Comparison of ENCODE assay signal across 8 cellular contexts in genomic region chr16:30209032-30209431, GRCh38. TPM values are rescaled to one million over a fixed set of nuclear protein-coding genes. Genes with fewer than 3 reads are reported as not detected.
DNase-seq lines count a peak whose midpoint lies in the region; ATAC-seq and TF ChIP-seq lines count a peak whose summit lies in the region.
"Not testable (repeated sequence)": the region's sequence is repeated elsewhere in the genome, so short reads cannot be mapped to it uniquely, and the experiment has no call there.

No MANE protein-coding gene starts in this region.

- CTCF ChIA-PET in CD8-positive, alpha-beta memory T cell (lab: Charles Lee); activated naive CD4-positive, alpha-beta T cell treated with anti-CD3 and anti-CD28 coated beads, Interleukin-2, amount 10 ng/mL, durations not matched to agents 7 days and 5 days (lab: Charles Lee): not testable (repeated sequence)

- H3K4me1 Mint-ChIP-seq in CD8-positive, alpha-beta memory T cell; T-helper 17 cell; activated naive CD4-positive, alpha-beta T cell treated with anti-CD3 and anti-CD28 coated beads, Interleukin-2, amount 10 ng/mL, durations not matched to agents 7 days and 5 days; natural killer cell: not testable (repeated sequence)

- POLR2A ChIA-PET in CD8-positive, alpha-beta memory T cell (lab: Charles Lee): not testable (repeated sequence)

- WGBS in stomach, 5 donors: 0 to 16% (median 3%) methylated on average over 2 to 4 of the region's 6 CpGs

- not testable (repeated sequence) for TF ChIP-seq CTCF in natural killer cell (IDR thresholded peaks at IDR 0.05); stomach (IDR thresholded peaks at IDR 0.05)

- H3K27ac ChIP-seq in CD8-positive, alpha-beta memory T cell (ENCODE audit: low read depth, low read length); effector memory CD4-positive, alpha-beta T cell (ENCODE audit: insufficient read depth, low read length, poor library complexity, severe bottlenecking); stomach: not testable (repeated sequence)

- not testable (repeated sequence) for H3K27ac Mint-ChIP-seq in CD8-positive, alpha-beta memory T cell; T-helper 17 cell; activated naive CD4-positive, alpha-beta T cell treated with anti-CD3 and anti-CD28 coated beads, Interleukin-2, amount 10 ng/mL, durations not matched to agents 7 days and 5 days; natural killer cell

- H3K36me3 ChIP-seq in CD8-positive, alpha-beta memory T cell (ENCODE audit: insufficient read depth, low read length); effector memory CD4-positive, alpha-beta T cell (ENCODE audit: control insufficient read depth, insufficient read depth, low read length); stomach: not testable (repeated sequence)

- H3K9me3 ChIP-seq in CD8-positive, alpha-beta memory T cell (ENCODE audit: low read length); T-helper 17 cell (ENCODE audit: control insufficient read depth, low read length, poor library complexity, severe bottlenecking); effector memory CD4-positive, alpha-beta T cell (ENCODE audit: control insufficient read depth, low read length); stomach: not testable (repeated sequence)

- H3K4me1 ChIP-seq in CD8-positive, alpha-beta memory T cell (ENCODE audit: insufficient read depth, low read length); effector memory CD4-positive, alpha-beta T cell (ENCODE audit: control insufficient read depth, insufficient read depth, low read length, poor library complexity, severe bottlenecking); stomach: not testable (repeated sequence)

- ATAC-seq in T-helper 17 cell (peak; percentile 27), left ventricle myocardium superior (peak; percentile 52), natural killer cell (peak in 2 of 3 donors; percentile 25 to 35)

- not testable (repeated sequence) for H3K4me3 Mint-ChIP-seq in CD8-positive, alpha-beta memory T cell; T-helper 17 cell; activated naive CD4-positive, alpha-beta T cell treated with anti-CD3 and anti-CD28 coated beads, Interleukin-2, amount 10 ng/mL, durations not matched to agents 7 days and 5 days
- H3K4me3 Mint-ChIP-seq in natural killer cell: peak overlapping the region; percentile 47

- H3K9me3 Mint-ChIP-seq in CD8-positive, alpha-beta memory T cell; activated naive CD4-positive, alpha-beta T cell treated with anti-CD3 and anti-CD28 coated beads, Interleukin-2, amount 10 ng/mL, durations not matched to agents 7 days and 5 days; natural killer cell: not testable (repeated sequence)

- not testable (repeated sequence) for H3K27me3 ChIP-seq in CD8-positive, alpha-beta memory T cell (ENCODE audit: insufficient read depth, low read length, poor library complexity, severe bottlenecking); effector memory CD4-positive, alpha-beta T cell (replicated peaks; ENCODE audit: control insufficient read depth, insufficient read depth, low read length, poor library complexity, severe bottlenecking); stomach

- DNase-seq in CD8-positive, alpha-beta memory T cell: peak in 3 of 5 donors; percentile 5 to 44 (median 11)
- DNase-seq in T-helper 17 cell (peak in 2 of 3 donors; percentile 11 to 25), stomach (peak; percentile 30)
- DNase-seq in activated CD8-positive, alpha-beta memory T cell treated with anti-CD3 and anti-CD28 coated beads for 24 hours: peak; percentile 53
- peak; percentile 56 for DNase-seq in activated naive CD4-positive, alpha-beta T cell treated with anti-CD3 and anti-CD28 coated beads, Interleukin-2, amount 10 ng/mL, durations not matched to agents 7 days and 5 days
- DNase-seq in effector memory CD4-positive, alpha-beta T cell: peak in 2 of 3 donors; percentile 40 to 56
- not testable (repeated sequence) for DNase-seq in left ventricle myocardium superior, natural killer cell

- not testable (repeated sequence) for TF ChIP-seq EP300 in stomach (IDR thresholded peaks at IDR 0.05)

- TF ChIP-seq POLR2A in stomach (IDR thresholded peaks at IDR 0.05): not testable (repeated sequence)

- H3K27me3 Mint-ChIP-seq in CD8-positive, alpha-beta memory T cell; T-helper 17 cell; activated naive CD4-positive, alpha-beta T cell treated with anti-CD3 and anti-CD28 coated beads, Interleukin-2, amount 10 ng/mL, durations not matched to agents 7 days and 5 days; natural killer cell (ENCODE audit: low read depth in 2 of 2): not testable (repeated sequence)

- H3K4me3 ChIP-seq in CD8-positive, alpha-beta memory T cell (ENCODE audit: low read length); effector memory CD4-positive, alpha-beta T cell (ENCODE audit: insufficient read depth, low read depth, low read length, poor library complexity, severe bottlenecking); stomach: not testable (repeated sequence)

- H3K36me3 Mint-ChIP-seq in CD8-positive, alpha-beta memory T cell; T-helper 17 cell (ENCODE audit: low read depth); activated naive CD4-positive, alpha-beta T cell treated with anti-CD3 and anti-CD28 coated beads, Interleukin-2, amount 10 ng/mL, durations not matched to agents 7 days and 5 days; natural killer cell: not testable (repeated sequence)

- intact Hi-C loops in left ventricle myocardium superior (cut with micrococcal nuclease); natural killer cell (cut with micrococcal nuclease); stomach (cut with DNase I; ENCODE audit: low total_unique reads): not testable (repeated sequence)

RNA-seq across cellular contexts. Expression of gene SULT1A3, which starts 10.0 kb away (rescaled TPM):
- total RNA-seq in CD8-positive, alpha-beta memory T cell: 10 to 100 TPM; 12.7 to 17.6 TPM
- polyA plus RNA-seq in CD8-positive, alpha-beta memory T cell: 1.4 TPM
- total RNA-seq in T-helper 17 cell (10 to 100 TPM; 28.8 to 30.0 TPM), left ventricle myocardium superior (12.5 TPM), natural killer cell (10 to 100 TPM; 15.9 to 27.1 (median 19.4) TPM), stomach (100 to 1,000 TPM in 1 of 5 donors, 10 to 100 TPM in 3, 1 to 10 TPM in 1; 4.2 to 118 (median 63.6) TPM)
- 10 to 100 TPM; 23.8 to 53.2 (median 42.2) TPM for polyA plus RNA-seq in stomach

RNA-seq across cellular contexts. Expression of gene SLX1A, which starts 15.4 kb away (rescaled TPM):
- total RNA-seq in CD8-positive, alpha-beta memory T cell: 10 to 100 TPM; 63.6 to 70.9 TPM
- polyA plus RNA-seq in CD8-positive, alpha-beta memory T cell: 68.8 TPM
- total RNA-seq in T-helper 17 cell (10 to 100 TPM; 43.0 to 47.8 TPM), left ventricle myocardium superior (16.5 TPM), natural killer cell (100 to 1,000 TPM in 2 of 3 donors, 10 to 100 TPM in 1; 78.1 to 132 (median 109) TPM), stomach (10 to 100 TPM in 3 of 5 donors, 1 to 10 TPM in 2; 2.3 to 86.9 (median 19.0) TPM)
- polyA plus RNA-seq in stomach: 10 to 100 TPM; 80.8 to 86.0 (median 84.2) TPM

RNA-seq across cellular contexts. Expression of gene BOLA2B, which starts 15.6 kb away (rescaled TPM):
- 100 to 1,000 TPM; 268 to 271 TPM for total RNA-seq in CD8-positive, alpha-beta memory T cell
- polyA plus RNA-seq in CD8-positive, alpha-beta memory T cell: 208 TPM
- total RNA-seq in T-helper 17 cell (10 to 100 TPM; 60.7 to 78.7 TPM), left ventricle myocardium superior (49.5 TPM), natural killer cell (10 to 100 TPM; 63.0 to 94.3 (median 70.6) TPM), stomach (100 to 1,000 TPM in 2 of 5 donors, 10 to 100 TPM in 2, not detected in 1; 21.3 to 415 (median 168) TPM)
- polyA plus RNA-seq in stomach: 100 to 1,000 TPM; 281 to 322 (median 321) TPM

RNA-seq across cellular contexts. Expression of gene CORO1A, which starts 25.6 kb away (rescaled TPM):
- 100 to 1,000 TPM; 889 to 952 TPM for total RNA-seq in CD8-positive, alpha-beta memory T cell
- 1,446 TPM for polyA plus RNA-seq in CD8-positive, alpha-beta memory T cell
- total RNA-seq in T-helper 17 cell: 100 to 1,000 TPM; 665 to 718 TPM
- 10.3 TPM for total RNA-seq in left ventricle myocardium superior
- total RNA-seq in natural killer cell: 100 to 1,000 TPM; 699 to 926 (median 829) TPM
- total RNA-seq in stomach: 10 to 100 TPM; 13.0 to 30.3 (median 18.7) TPM
- 10 to 100 TPM; 34.2 to 42.5 (median 37.3) TPM for polyA plus RNA-seq in stomach

RNA-seq across cellular contexts. Expression of gene NPIPB13, which starts 39.2 kb away (rescaled TPM):
- total RNA-seq in CD8-positive, alpha-beta memory T cell: 10 to 100 TPM; 10.2 to 12.0 TPM
- 1.2 TPM for polyA plus RNA-seq in CD8-positive, alpha-beta memory T cell
- total RNA-seq in T-helper 17 cell (10 to 100 TPM; 17.4 to 30.3 TPM), left ventricle myocardium superior (3.5 TPM), natural killer cell (10 to 100 TPM; 17.0 to 43.5 (median 39.8) TPM), stomach (1 to 10 TPM in 4 of 5 donors, not detected in 1; 1.6 to 6.4 (median 3.0) TPM)
- polyA plus RNA-seq in stomach: 1 to 10 TPM; 1.7 to 5.5 (median 2.6) TPM
